Comparison of ENCODE assay signal across 10 cellular contexts in the genomic region with DNA sequence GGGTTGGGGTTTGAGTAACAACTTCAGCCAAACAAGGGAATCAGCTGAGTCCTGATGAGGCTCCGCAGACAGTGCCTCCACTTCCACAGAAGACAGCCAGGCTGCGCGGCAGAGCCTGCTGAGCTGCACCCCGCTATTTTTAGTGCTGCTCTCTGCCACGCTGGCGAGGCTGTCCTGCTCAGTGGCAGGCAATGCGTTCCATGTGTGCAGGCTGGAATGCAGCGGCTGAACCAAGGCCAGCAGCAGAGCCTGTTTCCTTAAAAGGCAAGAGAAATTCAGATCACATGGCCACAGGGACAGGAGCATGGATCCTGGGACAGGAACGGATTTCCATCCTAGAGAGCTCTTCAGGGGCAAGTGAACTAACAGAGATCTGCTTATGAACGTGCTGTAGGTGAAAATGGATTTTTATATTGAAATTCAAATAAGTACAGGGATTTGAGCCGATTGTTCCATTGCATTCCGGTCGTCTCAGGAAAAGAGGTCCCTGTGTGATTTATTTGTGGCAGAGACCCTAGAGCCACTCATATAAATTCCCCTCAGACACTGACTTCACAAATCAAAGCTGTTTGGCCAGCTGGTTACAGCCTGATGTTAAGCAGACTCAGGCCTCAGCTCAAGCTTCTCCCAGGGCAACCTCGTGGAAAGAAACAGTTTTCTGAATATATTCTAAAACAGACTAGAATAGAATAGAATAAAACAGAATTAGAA.
DNase-seq lines count a peak whose midpoint lies in the region; ATAC-seq, FAIRE-seq and TF ChIP-seq lines count a peak whose summit lies in the region.
"Had no signal": no experiment of that assay in that cellular context is flagged by ENCODE, and none has a peak within 500 bp of the region (broad histone marks: within the 10 kb centered on the region; RNA-seq: fewer than 3 reads in every experiment).

No MANE protein-coding gene starts in this region.

- no peak overlapping the region for H3K4me3 ChIP-seq in BJ (ENCODE audit: low read depth, low read length)
- H3K4me3 ChIP-seq in pancreas: no peak overlapping the region

- H3K27me3 ChIP-seq in BJ (ENCODE audit: control insufficient read depth, insufficient read depth, low read length) (no peaks in the 10 kb centered on the region), pancreas (no peaks in the 10 kb centered on the region)

- 12 to 13% methylated on average over 14 of the region's 14 CpGs for WGBS in pancreas, 2 donors

- CTCF ChIA-PET in BJ (lab: Yijun Ruan, JAX): interaction anchor here (0.7 to 2.1 kb wide), 13 partner anchors 9 to 1284 kb away, joined by 3 to 9 read pairs (median 3); no protein-coding TSS in a partner anchor
- CTCF ChIA-PET in RWPE1 (lab: Yijun Ruan, JAX): no interaction called here

- DNase-seq in BJ (ENCODE audit: low read depth): peak; percentile 95
- peak in 49 of 58 donors; percentile 7 to 74 (median 53) for DNase-seq in anterior cingulate cortex (lab: John Stamatoyannopoulos, UW)
- peak; percentile 95 for DNase-seq in left ventricle myocardium superior
- peak; percentile 41 to 84 (median 70) for DNase-seq in pancreas
- no peak for DNase-seq in AML-193 (lab: John Stamatoyannopoulos, UW)
- DNase-seq in RWPE1 (ENCODE audit: low spot score): no peak
- no peak for DNase-seq in RCC 7860 (ENCODE audit: low spot score)
- DNase-seq: activated CD4-positive, alpha-beta memory T cell treated with anti-CD3 and anti-CD28 coated beads, Interleukin-2, amount 10 ng/mL, durations not matched to agents 7 days and 5 days; DND-41 had no signal

- intact Hi-C loops in left ventricle myocardium superior (cut with micrococcal nuclease) (loop anchor here (10.0 kb wide), 1 partner anchor 81 kb away; no protein-coding TSS in a partner anchor), pancreas (cut with DNase I) (no loop called here)

- FAIRE-seq in pancreas (lab: Jason Lieb, UNC) (peak; percentile 87), RCC 7860 (lab: Jason Lieb, UNC) (no peak)

- no peaks in the 10 kb centered on the region for H3K9me3 ChIP-seq in pancreas

- POLR2A ChIA-PET in BJ (lab: Charles Lee): interaction anchor here (0.6 to 1.7 kb wide), 14 partner anchors 9 to 191 kb away, joined by 3 to 11 read pairs (median 3); no protein-coding TSS in a partner anchor
- POLR2A ChIA-PET in RWPE1 (lab: Yijun Ruan, JAX; ENCODE audit: low non-redundant PET): no interaction called here

- H3K27ac ChIP-seq in pancreas (peak overlapping the region in 3 of 4 donors; percentile 11 to 62 (median 50)), RWPE1 (no peak overlapping the region)

- peak; percentile 96 for ATAC-seq in left ventricle myocardium superior
- peak; percentile 93 to 96 (median 96) for ATAC-seq in pancreas
- no peak for ATAC-seq in GM21381 (IDR thresholded peaks at IDR 0.05; ENCODE audit: unreplicated experiment)

- TF ChIP-seq CTCF in BJ (IDR thresholded peaks at IDR 0.05; ENCODE audit: insufficient read depth, low read depth, low read length): peak; percentile 67
- no peak for TF ChIP-seq CTCF in pancreas (IDR thresholded peaks at IDR 0.05)
- no peak for TF ChIP-seq CTCF in RWPE1 (conservative IDR thresholded peaks at IDR 0.05; ENCODE audit: low read depth)

- H3K36me3 ChIP-seq in BJ (ENCODE audit: control insufficient read depth, insufficient read depth, low read length) (no peaks in the 10 kb centered on the region), pancreas (no peaks in the 10 kb centered on the region)

- H3K4me1 ChIP-seq in pancreas: peaks cover 0 to 12% (median 10%) of the 10 kb centered on the region in 3 donors

Comparison
In these comparisons a context has a peak if more than half of its experiments do, and no peak if none do; other contexts are left out.
1. DNase-seq: peak in BJ (single experiment), anterior cingulate cortex (49 of 58), left ventricle myocardium superior (single experiment) and pancreas (6 of 6); none in AML-193 (0 of 2), RWPE1 (single experiment) and RCC 7860 (single experiment).